23 cellular contexts compared by ENCODE assay signal in genomic region chr14:54317396-54317795, GRCh38.
"Had no signal": no experiment of that assay in that cellular context is flagged by ENCODE, and none has a peak within 500 bp of the region (broad histone marks: within the 10 kb centered on the region; RNA-seq: fewer than 3 reads in every experiment).

No MANE protein-coding gene starts in this region.

- H3K27ac ChIP-seq: esophagus squamous epithelium, heart left ventricle, pancreas, psoas muscle, right atrium auricular region, skin epidermis, tibial artery, VCaP had no signal

- H3K27ac Mint-ChIP-seq: activated CD4-positive, alpha-beta memory T cell treated with anti-CD3 and anti-CD28 coated beads, Interleukin-2, amount 10 ng/mL, durations not matched to agents 7 days and 5 days; activated CD4-positive, alpha-beta T cell treated with anti-CD3 and anti-CD28 coated beads, Interleukin-2, amount 10 ng/mL, durations not matched to agents 24 days and 14 days; activated CD8-positive, alpha-beta memory T cell treated with anti-CD3 and anti-CD28 coated beads, Interleukin-2, amount 10 ng/mL, durations not matched to agents 7 days and 5 days; activated naive CD4-positive, alpha-beta T cell treated with anti-CD3 and anti-CD28 coated beads, Interleukin-2, amount 10 ng/mL, durations not matched to agents 7 days and 5 days; endodermal cell; naive B cell; stimulated activated effector memory CD8-positive, alpha-beta T cell treated with anti-CD3 and anti-CD28 coated beads, Interleukin-12 subunit alpha, Interleukin-12 subunit beta, amount 100 ng/mL, for 72 hours; stimulated activated naive CD8-positive, alpha-beta T cell treated with anti-CD3 and anti-CD28 coated beads, Interleukin-15, amount 100 ng/mL, for 72 hours; T-helper 2 cell treated with Interferon-gamma antibody and Interleukin-4, amounts not matched to agents 5 μg/mL and 100 μg/mL, for 36 hours had no signal

- H3K36me3 Mint-ChIP-seq: activated CD8-positive, alpha-beta memory T cell treated with anti-CD3 and anti-CD28 coated beads, Interleukin-2, amount 10 ng/mL, durations not matched to agents 7 days and 5 days; activated naive CD4-positive, alpha-beta T cell treated with anti-CD3 and anti-CD28 coated beads, Interleukin-2, amount 10 ng/mL, durations not matched to agents 7 days and 5 days; naive B cell; stimulated activated effector memory CD8-positive, alpha-beta T cell treated with anti-CD3 and anti-CD28 coated beads, Interleukin-12 subunit alpha, Interleukin-12 subunit beta, amount 100 ng/mL, for 72 hours had no signal

- H3K36me3 ChIP-seq: esophagus squamous epithelium, heart left ventricle, pancreas, right atrium auricular region, tibial artery had no signal

- H3K9me3 Mint-ChIP-seq: activated CD4-positive, alpha-beta memory T cell treated with anti-CD3 and anti-CD28 coated beads, Interleukin-2, amount 10 ng/mL, durations not matched to agents 7 days and 5 days; activated CD4-positive, alpha-beta T cell treated with anti-CD3 and anti-CD28 coated beads, Interleukin-2, amount 10 ng/mL, durations not matched to agents 24 days and 14 days; activated naive CD4-positive, alpha-beta T cell treated with anti-CD3 and anti-CD28 coated beads, Interleukin-2, amount 10 ng/mL, durations not matched to agents 7 days and 5 days; endodermal cell; naive B cell; stimulated activated effector memory CD8-positive, alpha-beta T cell treated with anti-CD3 and anti-CD28 coated beads, Interleukin-12 subunit alpha, Interleukin-12 subunit beta, amount 100 ng/mL, for 72 hours; stimulated activated naive CD8-positive, alpha-beta T cell treated with anti-CD3 and anti-CD28 coated beads, Interleukin-15, amount 100 ng/mL, for 72 hours; T-helper 2 cell treated with Interferon-gamma antibody and Interleukin-4, amounts not matched to agents 5 μg/mL and 100 μg/mL, for 36 hours had no signal

- H3K4me3 ChIP-seq: esophagus squamous epithelium, heart left ventricle, pancreas, psoas muscle, right atrium auricular region, skin epidermis, tibial artery had no signal

- H3K27me3 Mint-ChIP-seq: activated CD4-positive, alpha-beta memory T cell treated with anti-CD3 and anti-CD28 coated beads, Interleukin-2, amount 10 ng/mL, durations not matched to agents 7 days and 5 days had no signal

- H3K4me1 Mint-ChIP-seq: activated CD4-positive, alpha-beta memory T cell treated with anti-CD3 and anti-CD28 coated beads, Interleukin-2, amount 10 ng/mL, durations not matched to agents 7 days and 5 days; activated CD4-positive, alpha-beta T cell treated with anti-CD3 and anti-CD28 coated beads, Interleukin-2, amount 10 ng/mL, durations not matched to agents 24 days and 14 days; activated CD8-positive, alpha-beta memory T cell treated with anti-CD3 and anti-CD28 coated beads, Interleukin-2, amount 10 ng/mL, durations not matched to agents 7 days and 5 days; activated naive CD4-positive, alpha-beta T cell treated with anti-CD3 and anti-CD28 coated beads, Interleukin-2, amount 10 ng/mL, durations not matched to agents 7 days and 5 days; stimulated activated effector memory CD8-positive, alpha-beta T cell treated with anti-CD3 and anti-CD28 coated beads, Interleukin-12 subunit alpha, Interleukin-12 subunit beta, amount 100 ng/mL, for 72 hours; stimulated activated naive CD8-positive, alpha-beta T cell treated with anti-CD3 and anti-CD28 coated beads, Interleukin-15, amount 100 ng/mL, for 72 hours had no signal

- H3K4me3 Mint-ChIP-seq: activated CD4-positive, alpha-beta memory T cell treated with anti-CD3 and anti-CD28 coated beads, Interleukin-2, amount 10 ng/mL, durations not matched to agents 7 days and 5 days; activated CD4-positive, alpha-beta T cell treated with anti-CD3 and anti-CD28 coated beads, Interleukin-2, amount 10 ng/mL, durations not matched to agents 24 days and 14 days; activated CD8-positive, alpha-beta memory T cell treated with anti-CD3 and anti-CD28 coated beads, Interleukin-2, amount 10 ng/mL, durations not matched to agents 7 days and 5 days; activated naive CD4-positive, alpha-beta T cell treated with anti-CD3 and anti-CD28 coated beads, Interleukin-2, amount 10 ng/mL, durations not matched to agents 7 days and 5 days; endodermal cell; naive B cell; stimulated activated effector memory CD8-positive, alpha-beta T cell treated with anti-CD3 and anti-CD28 coated beads, Interleukin-12 subunit alpha, Interleukin-12 subunit beta, amount 100 ng/mL, for 72 hours; stimulated activated naive CD8-positive, alpha-beta T cell treated with anti-CD3 and anti-CD28 coated beads, Interleukin-15, amount 100 ng/mL, for 72 hours; T-helper 2 cell treated with Interferon-gamma antibody and Interleukin-4, amounts not matched to agents 5 μg/mL and 100 μg/mL, for 36 hours had no signal

- H3K9me3 ChIP-seq: esophagus squamous epithelium, heart left ventricle, pancreas, psoas muscle, right atrium auricular region, tibial artery had no signal

- DNase-seq: activated CD4-positive, alpha-beta memory T cell treated with anti-CD3 and anti-CD28 coated beads, Interleukin-2, amount 10 ng/mL, durations not matched to agents 7 days and 5 days; activated CD4-positive, alpha-beta T cell treated with anti-CD3 and anti-CD28 coated beads, Interleukin-2, amount 10 ng/mL, durations not matched to agents 24 days and 14 days; activated CD8-positive, alpha-beta memory T cell treated with anti-CD3 and anti-CD28 coated beads, Interleukin-2, amount 10 ng/mL, durations not matched to agents 7 days and 5 days; activated effector memory CD4-positive, alpha-beta T cell treated with anti-CD3 and anti-CD28 coated beads, Interleukin-2, amount 50 U/mL, for 16 hours; activated naive CD4-positive, alpha-beta T cell treated with anti-CD3 and anti-CD28 coated beads, Interleukin-2, amount 10 ng/mL, durations not matched to agents 7 days and 5 days; activated T-cell treated with anti-CD3 and anti-CD28 coated beads for 4 hours; cortex of kidney; endodermal cell; esophagus squamous epithelium; heart left ventricle; islet precursor cell; left cardiac atrium; naive B cell; pancreas; psoas muscle; stimulated activated CD4-positive, alpha-beta T cell treated with anti-CD3 and anti-CD28 coated beads, Interleukin-1b, Interleukin-23, amount 100 ng/mL, for 48 hours; stimulated activated naive CD8-positive, alpha-beta T cell treated with anti-CD3 and anti-CD28 coated beads, Interleukin-15, amount 100 ng/mL, for 72 hours; tibial artery had no signal

- H3K4me1 ChIP-seq: pancreas, psoas muscle, tibial artery had no signal

- H3K27me3 ChIP-seq: esophagus squamous epithelium, pancreas, right atrium auricular region, tibial artery had no signal
